ENCODE assay signal across 1 cellular context in the genomic region with DNA sequence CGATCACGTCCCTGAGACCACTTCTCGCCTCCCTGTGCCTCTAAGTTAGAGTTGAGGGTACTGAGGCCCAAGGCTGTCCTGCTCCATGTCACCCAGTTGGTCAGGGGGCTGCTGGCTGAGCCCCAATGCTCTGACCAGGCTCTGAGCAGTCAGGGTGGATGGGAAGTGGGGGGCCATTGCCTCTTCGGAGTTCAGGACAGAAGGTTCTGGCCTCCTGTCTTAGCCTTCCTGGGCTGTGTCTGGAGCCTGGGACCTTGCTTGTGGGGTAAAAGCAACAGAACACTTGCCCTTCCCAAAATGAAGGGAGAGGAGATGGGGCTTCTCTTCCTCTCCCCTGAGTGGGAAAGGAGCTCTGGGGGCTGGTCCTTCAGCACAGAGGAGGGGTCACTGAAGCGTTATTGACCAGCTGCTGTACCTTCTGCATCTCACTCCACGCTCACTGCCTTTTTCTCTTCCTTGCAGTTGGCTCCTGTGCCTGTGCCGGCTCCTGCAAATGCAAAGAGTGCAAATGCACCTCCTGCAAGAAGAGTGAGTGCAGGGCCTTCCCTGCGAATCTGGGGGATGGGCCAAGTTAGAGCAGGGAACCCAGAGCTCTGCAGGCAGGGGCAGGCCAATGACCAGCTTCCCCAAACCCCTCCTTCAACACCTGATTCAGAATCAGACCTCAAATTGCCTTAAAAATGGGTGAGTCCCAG.
TF ChIP-seq lines count a peak whose summit lies in the region.

No MANE protein-coding gene starts in this region.

TF ChIP-seq in SK-N-SH treated with all-trans-retinoic acid at 6 μM for 48 hours, 23 proteins besides CTCF, POLR2A, EP300 and RAD21 (continued from another document):
- TF ChIP-seq CSDC2 (CRISPR knock-in tag; IDR thresholded peaks at IDR 0.05) (no peak), TCF4 (CRISPR knock-in tag; IDR thresholded peaks at IDR 0.05; ENCODE audit: borderline replicate concordance) (no peak), ZNF70 (CRISPR knock-in tag; IDR thresholded peaks at IDR 0.05) (no peak), SNAI2 (CRISPR knock-in tag; IDR thresholded peaks at IDR 0.05) (no peak), ZNF8 (CRISPR knock-in tag; IDR thresholded peaks at IDR 0.05) (no peak)
- TF ChIP-seq, protein P1, sequence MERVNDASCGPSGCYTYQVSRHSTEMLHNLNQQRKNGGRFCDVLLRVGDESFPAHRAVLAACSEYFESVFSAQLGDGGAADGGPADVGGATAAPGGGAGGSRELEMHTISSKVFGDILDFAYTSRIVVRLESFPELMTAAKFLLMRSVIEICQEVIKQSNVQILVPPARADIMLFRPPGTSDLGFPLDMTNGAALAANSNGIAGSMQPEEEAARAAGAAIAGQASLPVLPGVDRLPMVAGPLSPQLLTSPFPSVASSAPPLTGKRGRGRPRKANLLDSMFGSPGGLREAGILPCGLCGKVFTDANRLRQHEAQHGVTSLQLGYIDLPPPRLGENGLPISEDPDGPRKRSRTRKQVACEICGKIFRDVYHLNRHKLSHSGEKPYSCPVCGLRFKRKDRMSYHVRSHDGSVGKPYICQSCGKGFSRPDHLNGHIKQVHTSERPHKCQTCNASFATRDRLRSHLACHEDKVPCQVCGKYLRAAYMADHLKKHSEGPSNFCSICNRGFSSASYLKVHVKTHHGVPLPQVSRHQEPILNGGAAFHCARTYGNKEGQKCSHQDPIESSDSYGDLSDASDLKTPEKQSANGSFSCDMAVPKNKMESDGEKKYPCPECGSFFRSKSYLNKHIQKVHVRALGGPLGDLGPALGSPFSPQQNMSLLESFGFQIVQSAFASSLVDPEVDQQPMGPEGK (CRISPR knock-in tag; IDR thresholded peaks at IDR 0.05; ENCODE audit: borderline replicate concordance) = no peak
